Comparison of ENCODE assay signal across 16 cellular contexts in the genomic region with DNA sequence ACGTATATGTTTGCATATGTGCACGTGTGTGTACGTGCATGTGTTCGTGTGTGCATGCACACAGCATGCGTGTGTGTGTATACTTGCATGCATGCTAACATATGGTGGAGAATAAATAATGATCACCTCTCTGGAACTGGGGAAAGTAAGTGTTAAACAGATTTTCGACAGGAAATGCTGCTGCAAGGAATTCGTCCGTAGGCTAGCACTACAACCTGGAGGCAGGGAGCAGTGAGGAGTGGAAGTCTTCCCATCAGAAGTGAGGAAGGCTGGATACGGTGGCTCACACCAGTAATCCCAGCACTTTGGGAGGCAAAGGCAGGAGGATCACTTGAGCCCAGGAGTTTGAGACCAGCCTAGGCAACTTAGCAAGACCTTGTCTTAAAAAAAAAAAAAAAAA. TPM values are rescaled to one million over a fixed set of nuclear protein-coding genes. Genes with fewer than 3 reads are reported as not detected.
"Had no signal": no experiment of that assay in that cellular context is flagged by ENCODE, and none has a peak within 500 bp of the region (broad histone marks: within the 10 kb centered on the region; RNA-seq: fewer than 3 reads in every experiment).

No MANE protein-coding gene starts in this region.

- H3K27ac Mint-ChIP-seq: activated CD8-positive, alpha-beta memory T cell treated with anti-CD3 and anti-CD28 coated beads, Interleukin-2, amount 10 ng/mL, durations not matched to agents 7 days and 5 days; activated T-cell treated with anti-CD3 and anti-CD28 coated beads, Interleukin-2, amount 50 U/mL, for 72 hours had no signal

- H3K4me2 ChIP-seq: smooth muscle cell had no signal

- ATAC-seq: activated CD8-positive, alpha-beta memory T cell treated with anti-CD3 and anti-CD28 coated beads, Interleukin-2, amount 10 ng/mL, durations not matched to agents 7 days and 5 days; activated T-cell treated with anti-CD3 and anti-CD28 coated beads, Interleukin-2, amount 50 U/mL, for 72 hours; right cardiac atrium had no signal

- H3K4me3 Mint-ChIP-seq: activated CD8-positive, alpha-beta memory T cell treated with anti-CD3 and anti-CD28 coated beads, Interleukin-2, amount 10 ng/mL, durations not matched to agents 7 days and 5 days; activated T-cell treated with anti-CD3 and anti-CD28 coated beads, Interleukin-2, amount 50 U/mL, for 72 hours had no signal

- H3K27me3 ChIP-seq: cardiac muscle cell had no signal

- H3K27me3 Mint-ChIP-seq: activated CD8-positive, alpha-beta memory T cell treated with anti-CD3 and anti-CD28 coated beads, Interleukin-2, amount 10 ng/mL, durations not matched to agents 7 days and 5 days had no signal

- DNase-seq: activated CD4-positive, alpha-beta T cell treated with anti-CD3 and anti-CD28 coated beads, Interleukin-2, amount 50 U/mL, for 48 hours; activated CD4-positive, CD25-positive, alpha-beta regulatory T cell treated with anti-CD3 and anti-CD28 coated beads, Interleukin-2, amount 50 U/mL, for 72 hours; activated CD8-positive, alpha-beta memory T cell treated with anti-CD3 and anti-CD28 coated beads, Interleukin-2, amount 10 ng/mL, durations not matched to agents 7 days and 5 days; activated gamma-delta T cell treated with Interleukin-2 at 50 U/mL for 16 hours; activated T-cell treated with anti-CD3 and anti-CD28 coated beads, Interleukin-2, amount 50 U/mL, for 72 hours; aorta; effector memory CD4-positive, alpha-beta T cell; erythroblast; naive B cell; T-helper 9 cell; tibial artery had no signal

- H3K36me3 Mint-ChIP-seq: activated CD8-positive, alpha-beta memory T cell treated with anti-CD3 and anti-CD28 coated beads, Interleukin-2, amount 10 ng/mL, durations not matched to agents 7 days and 5 days; naive B cell had no signal

- H3K4me3 ChIP-seq: cardiac muscle cell, coronary artery, lung, smooth muscle cell, tibial artery had no signal

- H3K27ac ChIP-seq: cardiac muscle cell, coronary artery, tibial artery had no signal

- H3K9me3 ChIP-seq: tibial artery had no signal

- H3K36me3 ChIP-seq: cardiac muscle cell had no signal

- H3K9me3 Mint-ChIP-seq: activated T-cell treated with anti-CD3 and anti-CD28 coated beads, Interleukin-2, amount 50 U/mL, for 72 hours; naive B cell had no signal

RNA-seq across cellular contexts. Expression of a gene that starts 39.1 kb away (rescaled TPM):
- total RNA-seq: cardiac muscle cell, smooth muscle cell had no signal

RNA-seq across cellular contexts. Expression of a gene that starts 55.3 kb away (rescaled TPM):
- total RNA-seq: cardiac muscle cell, smooth muscle cell had no signal
- polyA plus RNA-seq: cardiac muscle cell had no signal
